In the genomic region with DNA sequence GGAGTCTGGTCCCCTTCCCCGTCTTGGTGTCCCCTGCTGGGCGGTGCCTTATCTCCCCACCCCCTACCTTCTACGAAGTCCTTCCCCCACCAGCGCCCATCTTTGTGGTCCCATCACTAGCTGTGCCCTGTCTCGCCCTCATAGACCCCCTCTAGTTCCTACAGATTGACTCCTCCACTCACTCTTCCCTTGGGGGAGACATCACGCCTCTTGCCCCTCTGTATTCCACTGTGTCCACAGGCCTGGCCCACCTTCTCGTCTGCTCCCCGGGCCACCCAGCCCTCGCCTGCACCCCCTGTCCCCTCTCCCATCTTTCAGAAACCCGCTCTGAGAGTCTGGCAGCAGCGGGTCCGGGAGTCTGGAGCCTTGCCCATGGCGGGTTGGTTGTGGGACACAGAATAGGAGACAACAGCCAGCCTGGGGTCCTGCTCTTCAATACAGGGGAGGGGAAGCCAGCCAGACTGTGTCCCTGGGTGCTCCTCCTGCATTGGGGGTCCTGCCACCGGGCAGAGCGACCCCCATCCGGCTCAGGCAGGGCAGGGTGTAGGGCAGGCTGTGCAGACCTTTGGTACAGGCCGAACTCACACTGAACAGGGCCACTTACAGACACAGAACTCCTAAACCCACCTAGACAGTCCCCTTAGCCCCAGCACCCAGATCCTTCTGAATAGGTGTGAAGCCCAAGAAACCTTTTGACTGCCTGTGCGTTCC, we compare ENCODE assay signal across 8 cellular contexts. TPM values are rescaled to one million over a fixed set of nuclear protein-coding genes. Genes with fewer than 3 reads are reported as not detected.
DNase-seq lines count a peak whose midpoint lies in the region; ATAC-seq and TF ChIP-seq lines count a peak whose summit lies in the region.

No MANE protein-coding gene starts in this region.

- TF ChIP-seq RAD21 in neural cell (conservative IDR thresholded peaks at IDR 0.05): no peak

- peaks cover 30% of the 10 kb centered on the region for H3K4me1 ChIP-seq in Loucy (ENCODE audit: insufficient read depth, low read length, poor library complexity, severe bottlenecking)

- peak overlapping the region; percentile 97 to 99 for H3K27ac ChIP-seq in coronary artery
- H3K27ac ChIP-seq in neural cell (ENCODE audit: low read length): peak overlapping the region; percentile 24

- no peak for ATAC-seq in GM19023 (IDR thresholded peaks at IDR 0.05; ENCODE audit: unreplicated experiment)

- peaks cover 43% of the 10 kb centered on the region for H4K20me1 ChIP-seq in Loucy (ENCODE audit: insufficient read depth, low read length, poor library complexity, severe bottlenecking)
- H4K20me1 ChIP-seq in neural cell (ENCODE audit: insufficient read depth): no peaks in the 10 kb centered on the region

- H3F3A ChIP-seq in Loucy (ENCODE audit: low read depth) (no peaks in the 10 kb centered on the region), neural cell (ENCODE audit: insufficient read depth, low read length, poor library complexity, severe bottlenecking) (no peaks in the 10 kb centered on the region)

- H3K27me3 ChIP-seq in GM06990 (replicated peaks; ENCODE audit: control insufficient read depth, insufficient read depth, low read length) (no peaks in the 10 kb centered on the region), Loucy (ENCODE audit: insufficient read depth, low read length, poor library complexity, severe bottlenecking) (no peaks in the 10 kb centered on the region), neural cell (ENCODE audit: insufficient read depth, low read depth, low read length) (no peaks in the 10 kb centered on the region)

- peak overlapping the region; percentile 77 for H3K9ac ChIP-seq in Loucy (ENCODE audit: low read depth, low read length, poor library complexity, severe bottlenecking)
- peak overlapping the region; percentile 78 for H3K9ac ChIP-seq in neural cell (ENCODE audit: low read length)

- TF ChIP-seq EP300 in neural cell (conservative IDR thresholded peaks at IDR 0.05; ENCODE audit: poor library complexity, severe bottlenecking): no peak

- H3K4me2 ChIP-seq in Loucy (ENCODE audit: low read depth, low read length, poor library complexity, severe bottlenecking) (peak overlapping the region; percentile 91), neural cell (ENCODE audit: low read length) (peak overlapping the region; percentile 89)

- H3K4me3 ChIP-seq in GM06990 (replicated peaks; ENCODE audit: low read depth, low read length) (peak overlapping the region; percentile 81), Loucy (ENCODE audit: low read length, poor library complexity, severe bottlenecking) (peak overlapping the region; percentile 88), coronary artery (peak overlapping the region; percentile 93), neural cell (ENCODE audit: low read length) (peak overlapping the region; percentile 88)

- DNase-seq in GM06990 (ENCODE audit: extremely low read depth, insufficient read length): no peak
- no peak for DNase-seq in coronary artery (ENCODE audit: low spot score)
- DNase-seq in OCI-M2 (lab: John Stamatoyannopoulos, UW; ENCODE audit: unreplicated experiment): no peak
- no peak for DNase-seq in GOT3 (lab: John Stamatoyannopoulos, UW)
- DNase-seq in NCI-H2171 treated with DMSO at 0.1 percent for 48 hours (lab: John Stamatoyannopoulos, UW): no peak

- H3K36me3 ChIP-seq in GM06990 (ENCODE audit: control insufficient read depth, insufficient read depth, low read length) (peaks cover 14% of the 10 kb centered on the region), Loucy (ENCODE audit: insufficient read depth, low read length) (peaks cover 6% of the 10 kb centered on the region; the same call in 1 of the 2 replicates), neural cell (ENCODE audit: insufficient read depth, low read length) (no peaks in the 10 kb centered on the region)

- TF ChIP-seq CTCF in GM06990 (IDR thresholded peaks at IDR 0.05; ENCODE audit: insufficient read depth, low read length, poor library complexity, severe bottlenecking): no peak
- no peak for TF ChIP-seq CTCF in Loucy (conservative IDR thresholded peaks at IDR 0.05; ENCODE audit: low read length)
- no peak for TF ChIP-seq CTCF in coronary artery (IDR thresholded peaks at IDR 0.05)
- TF ChIP-seq CTCF in neural cell (IDR thresholded peaks at IDR 0.05; ENCODE audit: poor library complexity, severe bottlenecking): no peak

- H3K9me3 ChIP-seq in Loucy (ENCODE audit: insufficient read depth, low read depth, low read length): no peaks in the 10 kb centered on the region
- no peaks in the 10 kb centered on the region for H3K9me3 ChIP-seq in neural cell (ENCODE audit: low read length)

- H3K9me2 ChIP-seq in Loucy (replicated peaks; ENCODE audit: low read depth, low read length) (no peaks in the 10 kb centered on the region), neural cell (ENCODE audit: insufficient read depth, low read length) (no peaks in the 10 kb centered on the region)

- H2AFZ ChIP-seq in Loucy (ENCODE audit: low read length) (no peak overlapping the region), neural cell (ENCODE audit: low read depth, low read length) (no peak overlapping the region)

- peaks cover 61% of the 10 kb centered on the region for H3K79me2 ChIP-seq in Loucy (ENCODE audit: insufficient read depth, low read length)
- H3K79me2 ChIP-seq in neural cell (replicated peaks; ENCODE audit: insufficient read depth, low read length): peaks cover 9% of the 10 kb centered on the region

TF ChIP-seq in neural cell, 6 proteins besides CTCF, POLR2A, EP300 and RAD21:
- TF ChIP-seq EZH2 (IDR thresholded peaks at IDR 0.05; ENCODE audit: borderline replicate concordance, insufficient read depth, low read length, poor library complexity, severe bottlenecking) (no peak), MXI1 (conservative IDR thresholded peaks at IDR 0.05; ENCODE audit: poor library complexity, severe bottlenecking) (no peak), REST (IDR thresholded peaks at IDR 0.05; ENCODE audit: borderline replicate concordance) (no peak), TAF1 (IDR thresholded peaks at IDR 0.05; ENCODE audit: low read depth) (no peak), POLR2AphosphoS5 (IDR thresholded peaks at IDR 0.05) (no peak), SMC3 (conservative IDR thresholded peaks at IDR 0.05; ENCODE audit: poor library complexity) (no peak)

RNA-seq across cellular contexts. Expression of gene RNF187, which starts 1.1 kb away (rescaled TPM):
- polyA plus RNA-seq in neural cell: 73.6 and 83.2 TPM in 2 replicates
- polyA minus RNA-seq in neural cell: 49.4 and 61.4 TPM in 2 replicates
